In the genomic region with DNA sequence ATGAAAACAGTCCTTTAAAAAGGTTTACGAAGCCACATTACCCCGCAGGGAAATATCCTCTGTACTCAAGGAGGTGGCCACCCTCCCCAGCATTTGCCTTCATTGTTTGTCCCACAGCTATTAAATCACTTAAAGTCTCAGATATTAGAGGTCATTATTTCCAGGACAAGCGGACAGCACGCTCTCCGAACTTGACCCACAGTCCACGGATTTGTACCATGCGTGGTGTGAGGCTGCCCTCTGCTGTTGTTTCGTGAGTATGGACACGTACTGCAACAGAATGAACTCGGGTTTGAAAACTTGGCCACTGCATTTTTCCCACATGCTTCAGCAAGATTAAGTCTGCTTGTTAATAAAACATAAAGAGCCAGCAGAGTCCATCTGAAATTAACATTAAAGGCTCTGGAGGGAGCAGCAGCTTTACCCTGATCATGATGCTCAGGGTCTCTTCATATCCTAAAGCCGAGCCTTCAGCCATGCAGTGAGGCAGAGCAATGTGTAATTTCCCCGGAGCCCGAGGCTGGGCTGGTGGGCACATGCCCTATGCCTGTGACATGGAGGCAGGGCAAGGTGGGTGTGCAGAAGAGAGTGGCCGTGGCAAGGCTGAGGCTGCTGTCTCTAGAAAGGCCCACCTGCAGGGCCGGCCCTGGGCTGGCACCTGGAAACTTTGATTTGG, we compare ENCODE assay signal across 8 cellular contexts. TPM values are rescaled to one million over a fixed set of nuclear protein-coding genes. Genes with fewer than 3 reads are reported as not detected.
DNase-seq lines count a peak whose midpoint lies in the region; ATAC-seq and TF ChIP-seq lines count a peak whose summit lies in the region.

No MANE protein-coding gene starts in this region.

- H3K27ac ChIP-seq in heart left ventricle, result no peak overlapping the region

- TF ChIP-seq CTCF in HFFc6 (IDR thresholded peaks at IDR 0.05) (peak; percentile 79), WI38 (IDR thresholded peaks at IDR 0.05; ENCODE audit: low read depth, low read length) (peak; percentile 66), heart left ventricle (IDR thresholded peaks at IDR 0.05) (peak; percentile 69 to 87 (median 83))

- DNase-seq in Caki2 (ENCODE audit: low read depth) (peak; percentile 18), HFFc6 (no peak), heart left ventricle (peak; percentile 53 to 77 (median 67)), renal cortical epithelial cell (ENCODE audit: low read depth) (peak; percentile 35), NCI-H2029 treated with DMSO at 0.1 percent for 48 hours (lab: John Stamatoyannopoulos, UW) (no peak)
- no peak for DNase-seq in effector memory CD8-positive, alpha-beta T cell

- no peaks in the 10 kb centered on the region for H3K9me3 ChIP-seq in heart left ventricle

- in situ Hi-C loops in Caki2 (cut with HindIII; ENCODE audit: low pct_unique_long_range_greater_than_20kb, low sequenced_read_pairs), result no loop called here

- TF ChIP-seq POLR2A in heart left ventricle (IDR thresholded peaks at IDR 0.05), result no peak

- H3K27ac Mint-ChIP-seq in HFFc6, result no peak overlapping the region
- H3K27ac Mint-ChIP-seq in effector memory CD8-positive, alpha-beta T cell, result peak overlapping the region in 1 of 2 donors; percentile 38

- no peaks in the 10 kb centered on the region for H3K9me3 Mint-ChIP-seq in HFFc6
- H3K9me3 Mint-ChIP-seq in effector memory CD8-positive, alpha-beta T cell, result no peaks in the 10 kb centered on the region

- H3K4me1 Mint-ChIP-seq in HFFc6 (ENCODE audit: low read depth), result no peaks in the 10 kb centered on the region
- H3K4me1 Mint-ChIP-seq in effector memory CD8-positive, alpha-beta T cell (ENCODE audit: low read depth in 2 of 2), result peaks cover 0 to 2% of the 10 kb centered on the region in 2 donors

- H3K4me1 ChIP-seq in heart left ventricle, result peaks cover 0 to 8% (median 0%) of the 10 kb centered on the region in 12 donors

- peaks cover 0 to 79% (median 52%) of the 10 kb centered on the region in 9 donors for H3K36me3 ChIP-seq in heart left ventricle

- H3K27me3 Mint-ChIP-seq in HFFc6 (ENCODE audit: insufficient read depth), result no peaks in the 10 kb centered on the region
- no peaks in the 10 kb centered on the region for H3K27me3 Mint-ChIP-seq in effector memory CD8-positive, alpha-beta T cell

- intact Hi-C loops in heart left ventricle (cut with DNase I), result loop anchor here (1.0 to 10.0 kb wide), 15 partner anchors 206 to 660 kb away; a partner anchor contains a TSS

- no peak overlapping the region for H3K4me3 ChIP-seq in WI38 (ENCODE audit: low read depth, low read length)
- no peak overlapping the region for H3K4me3 ChIP-seq in heart left ventricle

- H3K4me3 Mint-ChIP-seq in HFFc6, result no peak overlapping the region
- no peak overlapping the region for H3K4me3 Mint-ChIP-seq in effector memory CD8-positive, alpha-beta T cell

- WGBS in heart left ventricle, 4 donors, result 47 to 60% (median 51%) methylated on average over 15 of the region's 15 CpGs

- H3K36me3 Mint-ChIP-seq in HFFc6 (ENCODE audit: low read depth), result peaks cover 47% of the 10 kb centered on the region
- peaks cover 20% of the 10 kb centered on the region for H3K36me3 Mint-ChIP-seq in effector memory CD8-positive, alpha-beta T cell (ENCODE audit: insufficient read depth)

- peak in 3 of 4 donors; percentile 79 to 89 (median 83) for ATAC-seq in heart left ventricle
- no peak for ATAC-seq in HG03520 (IDR thresholded peaks at IDR 0.05; ENCODE audit: unreplicated experiment)
- no peak for ATAC-seq in effector memory CD8-positive, alpha-beta T cell (replicated peaks)

- H3K27me3 ChIP-seq in heart left ventricle, result no peaks in the 10 kb centered on the region

RNA-seq across cellular contexts. Expression of a gene that starts 19.7 kb away (rescaled TPM):
- 28.7 and 37.2 TPM in 2 replicates for total RNA-seq in Caki2 (2014; rRNA removed; shearing (Covaris generic); ENCODE audit: low replicate concordance)
- total RNA-seq in HFFc6 (2021; fragmentation: NEBNext Ultra II Directional; extraction: Animal tissue kit (Norgen Biotek cat#: 25700)), result 10 to 100 TPM; 45.6 to 57.3 (median 50.8) TPM
- 10 to 100 TPM in 1 of 9 donors, 1 to 10 TPM in 8; 4.0 to 13.2 (median 5.5) TPM for total RNA-seq in heart left ventricle
- polyA plus RNA-seq in heart left ventricle, result 1 to 10 TPM; 2.2 to 4.0 TPM
- total RNA-seq in renal cortical epithelial cell, result 29.7 and 34.2 TPM in 2 replicates

Comparison
In these comparisons a context has a peak if more than half of its experiments do, and no peak if none do; other contexts are left out.
1. DNase-seq: peak in Caki2 (single experiment), heart left ventricle (5 of 5) and renal cortical epithelial cell (single experiment); none in HFFc6 (single experiment), NCI-H2029 treated with DMSO at 0.1 percent for 48 hours (single experiment) and effector memory CD8-positive, alpha-beta T cell (0 of 3).
2. ATAC-seq: peak in heart left ventricle (3 of 4); none in HG03520 (single experiment) and effector memory CD8-positive, alpha-beta T cell (single experiment).
3. Peak in every context shown above with its lines, with median percentiles within 50 percentile points of each other: CTCF ChIP-seq.